In genomic region chr7:142553216-142553615, GRCh38 we compare ENCODE assay signal across 14 cellular contexts.
"Had no signal": no experiment of that assay in that cellular context is flagged by ENCODE, and none has a peak within 500 bp of the region (broad histone marks: within the 10 kb centered on the region; RNA-seq: fewer than 3 reads in every experiment).

No MANE protein-coding gene starts in this region.

- H3K36me3 ChIP-seq: neural progenitor cell had no signal

- H3K4me3 ChIP-seq: neural progenitor cell, testis had no signal

- ATAC-seq: activated naive CD8-positive, alpha-beta T cell treated with anti-CD3 and anti-CD28 coated beads, Interleukin-2, amount 50 U/mL, for 24 hours; stimulated activated naive CD8-positive, alpha-beta T cell treated with anti-CD3 and anti-CD28 coated beads, Interleukin-15, amount 100 ng/mL, for 72 hours had no signal

- H3K27ac ChIP-seq: neural progenitor cell, parathyroid adenoma, testis had no signal

- H3K9me3 ChIP-seq: testis had no signal

- DNase-seq: activated CD4-positive, alpha-beta T cell treated with anti-CD3 and anti-CD28 coated beads, Interleukin-2, amount 50 U/mL, for 48 hours; activated CD4-positive, CD25-positive, alpha-beta regulatory T cell treated with anti-CD3 and anti-CD28 coated beads, Interleukin-2, amount 50 U/mL, for 72 hours; activated CD8-positive, alpha-beta memory T cell treated with anti-CD3 and anti-CD28 coated beads, Interleukin-2, amount 50 U/mL, for 48 hours; activated naive CD4-positive, alpha-beta T cell; activated naive CD8-positive, alpha-beta T cell treated with anti-CD3 and anti-CD28 coated beads, Interleukin-2, amount 50 U/mL, for 24 hours; cerebellar nuclear complex; endodermal cell; hypothalamus; kidney glomerular epithelial cell; stimulated activated CD4-positive, alpha-beta T cell treated with anti-CD3 and anti-CD28 coated beads, Interleukin-4, amount 100 ng/mL, for 24 hours; stimulated activated naive CD8-positive, alpha-beta T cell treated with anti-CD3 and anti-CD28 coated beads, Interleukin-15, amount 100 ng/mL, for 72 hours; testis had no signal

- H3K27me3 ChIP-seq: neural progenitor cell, testis had no signal

- H3K4me1 ChIP-seq: neural progenitor cell, parathyroid adenoma, testis had no signal
